In the genomic region with DNA sequence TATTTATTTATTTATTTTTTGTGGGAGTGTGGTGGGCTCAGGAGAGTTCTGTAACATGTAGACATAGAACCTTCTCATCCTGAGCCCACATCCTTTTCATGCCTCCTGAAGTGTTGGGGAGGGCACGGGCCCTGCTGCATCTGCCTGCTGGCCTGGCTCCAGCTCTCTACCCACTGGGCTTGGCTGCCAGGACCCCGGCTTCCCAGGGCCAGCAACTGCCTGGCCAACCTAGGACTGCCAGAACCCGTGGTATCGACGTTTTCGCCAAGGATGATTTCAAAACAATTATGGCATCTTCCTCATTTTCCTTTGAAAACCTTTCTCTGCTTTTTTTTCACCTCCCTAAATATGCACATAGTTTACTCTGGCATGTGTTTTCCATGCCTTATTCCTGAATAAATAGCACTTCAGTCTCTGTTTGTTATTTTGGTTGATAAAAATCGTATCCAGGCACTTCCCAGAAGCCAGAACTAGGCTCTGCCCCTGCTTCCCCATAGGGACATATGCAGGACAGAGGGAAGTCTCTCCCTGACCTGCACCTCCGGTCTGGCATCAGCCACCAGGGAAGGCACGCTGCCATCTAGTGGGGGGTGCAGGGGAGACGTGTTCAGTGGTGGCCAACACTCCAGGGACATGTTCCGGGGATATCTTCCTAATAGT, we compare ENCODE assay signal across 9 cellular contexts. TPM values are rescaled to one million over a fixed set of nuclear protein-coding genes. Genes with fewer than 3 reads are reported as not detected.
DNase-seq lines count a peak whose midpoint lies in the region; ATAC-seq and TF ChIP-seq lines count a peak whose summit lies in the region.
"Had no signal": no experiment of that assay in that cellular context is flagged by ENCODE, and none has a peak within 500 bp of the region (broad histone marks: within the 10 kb centered on the region; RNA-seq: fewer than 3 reads in every experiment).

No MANE protein-coding gene starts in this region.

- H3K9me3 ChIP-seq in NT2/D1 (ENCODE audit: insufficient read depth, low read length) = no peaks in the 10 kb centered on the region

- POLR2A ChIA-PET in BJ (lab: Charles Lee) = interaction anchor here (0.7 kb wide), 1 partner anchor 11 kb away, joined by 3 read pairs; no protein-coding TSS in a partner anchor

- H3K4me3 ChIP-seq in BJ (ENCODE audit: low read depth, low read length) = no peak overlapping the region
- no peak overlapping the region for H3K4me3 ChIP-seq in NT2/D1 (ENCODE audit: insufficient read length, low read depth)

- no peaks in the 10 kb centered on the region for H3K27me3 ChIP-seq in BJ (ENCODE audit: control insufficient read depth, insufficient read depth, low read length)
- no peaks in the 10 kb centered on the region for H3K27me3 ChIP-seq in NT2/D1 (ENCODE audit: insufficient read depth, insufficient read length)

- H3K4me1 ChIP-seq in NT2/D1 (ENCODE audit: insufficient read depth, insufficient read length) = no peaks in the 10 kb centered on the region

- no peak overlapping the region for H3K4me3 Mint-ChIP-seq in activated T-helper 1 cell treated with anti-CD3 and anti-CD28 coated beads, Interleukin-12 subunit alpha, Interleukin-12 subunit beta, Interleukin-2, Interleukin-4 antibody, amounts not matched to agents 30 ng/mL and 10 ng/mL and 1 ng/mL, durations not matched to agents 14 hours and 24 hours and 36 hours
- no peak overlapping the region for H3K4me3 Mint-ChIP-seq in glutamatergic neuron (ENCODE audit: unreplicated experiment)
- H3K4me3 Mint-ChIP-seq: mesothelial cell of epicardium had no signal

- TF ChIP-seq CTCF in BJ (IDR thresholded peaks at IDR 0.05; ENCODE audit: insufficient read depth, low read depth, low read length) (peak; percentile 53), glutamatergic neuron (IDR thresholded peaks at IDR 0.05; ENCODE audit: partially characterized antibody, unreplicated experiment) (peak; percentile 36)

- no peaks in the 10 kb centered on the region for H3K9me3 Mint-ChIP-seq in activated T-helper 1 cell treated with anti-CD3 and anti-CD28 coated beads, Interleukin-12 subunit alpha, Interleukin-12 subunit beta, Interleukin-2, Interleukin-4 antibody, amounts not matched to agents 30 ng/mL and 10 ng/mL and 1 ng/mL, durations not matched to agents 14 hours and 24 hours and 36 hours
- peaks cover 6% of the 10 kb centered on the region for H3K9me3 Mint-ChIP-seq in glutamatergic neuron (ENCODE audit: unreplicated experiment)
- H3K9me3 Mint-ChIP-seq: mesothelial cell of epicardium had no signal

- ATAC-seq in GM21367 (IDR thresholded peaks at IDR 0.05; ENCODE audit: unreplicated experiment) (no peak), GM21619 (IDR thresholded peaks at IDR 0.05; ENCODE audit: unreplicated experiment) (no peak)

- DNase-seq in BJ (ENCODE audit: low read depth) (no peak), GM19240 (ENCODE audit: insufficient read length, low spot score) (peak; percentile 50), NT2/D1 (ENCODE audit: low read depth, low spot score) (peak; percentile 33), glutamatergic neuron (peak; percentile 76), renal cortical epithelial cell (ENCODE audit: low read depth) (peak; percentile 7)
- peak; percentile 21 for DNase-seq in activated T-helper 1 cell treated with anti-CD3 and anti-CD28 coated beads, Interleukin-12 subunit alpha, Interleukin-12 subunit beta, Interleukin-2, Interleukin-4 antibody, amounts not matched to agents 30 ng/mL and 10 ng/mL and 1 ng/mL, durations not matched to agents 14 hours and 24 hours and 36 hours (ENCODE audit: low spot score)

- H3K4me1 Mint-ChIP-seq in activated T-helper 1 cell treated with anti-CD3 and anti-CD28 coated beads, Interleukin-12 subunit alpha, Interleukin-12 subunit beta, Interleukin-2, Interleukin-4 antibody, amounts not matched to agents 30 ng/mL and 10 ng/mL and 1 ng/mL, durations not matched to agents 14 hours and 24 hours and 36 hours (ENCODE audit: low read depth) = peaks cover 5% of the 10 kb centered on the region
- no peaks in the 10 kb centered on the region for H3K4me1 Mint-ChIP-seq in glutamatergic neuron (ENCODE audit: low read depth, unreplicated experiment)

- intact Hi-C loops in activated T-helper 1 cell treated with anti-CD3 and anti-CD28 coated beads, Interleukin-12 subunit alpha, Interleukin-12 subunit beta, Interleukin-2, Interleukin-4 antibody, amounts not matched to agents 30 ng/mL and 10 ng/mL and 1 ng/mL, durations not matched to agents 14 hours and 24 hours and 36 hours (cut with micrococcal nuclease) = loop anchor here (1.0 to 10.0 kb wide), 2 partner anchors 28 to 1021 kb away; no protein-coding TSS in a partner anchor

- H3K27me3 Mint-ChIP-seq in activated T-helper 1 cell treated with anti-CD3 and anti-CD28 coated beads, Interleukin-12 subunit alpha, Interleukin-12 subunit beta, Interleukin-2, Interleukin-4 antibody, amounts not matched to agents 30 ng/mL and 10 ng/mL and 1 ng/mL, durations not matched to agents 14 hours and 24 hours and 36 hours (ENCODE audit: insufficient read depth) = no peaks in the 10 kb centered on the region
- H3K27me3 Mint-ChIP-seq in glutamatergic neuron (ENCODE audit: unreplicated experiment) = peaks cover 5% of the 10 kb centered on the region

- H3K36me3 ChIP-seq in BJ (ENCODE audit: control insufficient read depth, insufficient read depth, low read length) (no peaks in the 10 kb centered on the region), NT2/D1 (ENCODE audit: insufficient read depth, insufficient read length, low read length) (no peaks in the 10 kb centered on the region)

- H3K36me3 Mint-ChIP-seq in activated T-helper 1 cell treated with anti-CD3 and anti-CD28 coated beads, Interleukin-12 subunit alpha, Interleukin-12 subunit beta, Interleukin-2, Interleukin-4 antibody, amounts not matched to agents 30 ng/mL and 10 ng/mL and 1 ng/mL, durations not matched to agents 14 hours and 24 hours and 36 hours (ENCODE audit: low read depth) = peaks cover 25% of the 10 kb centered on the region
- H3K36me3 Mint-ChIP-seq in glutamatergic neuron (ENCODE audit: unreplicated experiment) = no peaks in the 10 kb centered on the region
- H3K36me3 Mint-ChIP-seq: mesothelial cell of epicardium had no signal

- no peak overlapping the region for H3K9ac ChIP-seq in NT2/D1 (ENCODE audit: insufficient read length, low read depth)

- CTCF ChIA-PET in BJ (lab: Yijun Ruan, JAX) = interaction anchor here (1.0 to 1.9 kb wide), 2 partner anchors 14 to 27 kb away, joined by 3 to 4 read pairs; no protein-coding TSS in a partner anchor

- H3K27ac Mint-ChIP-seq in activated T-helper 1 cell treated with anti-CD3 and anti-CD28 coated beads, Interleukin-12 subunit alpha, Interleukin-12 subunit beta, Interleukin-2, Interleukin-4 antibody, amounts not matched to agents 30 ng/mL and 10 ng/mL and 1 ng/mL, durations not matched to agents 14 hours and 24 hours and 36 hours = no peak overlapping the region
- H3K27ac Mint-ChIP-seq in glutamatergic neuron (ENCODE audit: unreplicated experiment) = no peak overlapping the region
- H3K27ac Mint-ChIP-seq: mesothelial cell of epicardium had no signal

RNA-seq across cellular contexts. Expression of a gene that starts 31.0 kb away (rescaled TPM):
- not detected in 2 replicates for polyA plus RNA-seq in BJ (2011; rRNA removed)
- not detected in 2 replicates for polyA minus RNA-seq in BJ (2011; rRNA and poly(A)+ RNA removed)
- not detected in 2 replicates for total RNA-seq in activated T-helper 1 cell treated with anti-CD3 and anti-CD28 coated beads, Interleukin-12 subunit alpha, Interleukin-12 subunit beta, Interleukin-2, Interleukin-4 antibody, amounts not matched to agents 30 ng/mL and 10 ng/mL and 1 ng/mL, durations not matched to agents 14 hours and 24 hours and 36 hours
- total RNA-seq in glutamatergic neuron (ENCODE audit: unreplicated experiment) (not detected), renal cortical epithelial cell (not detected in 2 replicates)
- total RNA-seq: mesothelial cell of epicardium had no signal
